Comparison of ENCODE assay signal across 26 cellular contexts in the genomic region with DNA sequence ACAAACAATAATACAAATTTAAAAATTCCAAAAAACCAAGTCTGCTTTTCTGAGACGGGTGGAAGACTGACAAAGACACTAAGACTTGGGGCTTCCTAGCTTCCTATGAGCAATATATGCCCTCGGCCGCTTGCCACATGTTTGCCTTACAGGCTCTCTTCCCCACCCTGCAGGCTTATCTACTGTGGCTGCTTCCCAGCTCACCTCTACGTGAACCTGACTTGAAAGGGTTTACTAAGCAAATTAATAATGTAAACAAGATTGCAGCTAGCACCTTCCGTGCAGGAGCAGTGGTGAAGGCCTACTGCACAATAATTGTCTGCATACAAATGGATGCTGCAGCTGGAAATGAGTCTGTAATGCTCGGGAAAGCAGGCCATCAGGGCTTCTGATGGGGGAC.
DNase-seq lines count a peak whose midpoint lies in the region; ATAC-seq and TF ChIP-seq lines count a peak whose summit lies in the region.
"Had no signal": no experiment of that assay in that cellular context is flagged by ENCODE, and none has a peak within 500 bp of the region (broad histone marks: within the 10 kb centered on the region; RNA-seq: fewer than 3 reads in every experiment).

No MANE protein-coding gene starts in this region.

- H3K27ac ChIP-seq in gastroesophageal sphincter, result no peak overlapping the region
- H3K27ac ChIP-seq: esophagus squamous epithelium, GM23248, psoas muscle, thoracic aorta had no signal

- no peaks in the 10 kb centered on the region for H3K36me3 Mint-ChIP-seq in progenitor cell of endocrine pancreas (ENCODE audit: insufficient read depth)
- H3K36me3 Mint-ChIP-seq: activated naive CD4-positive, alpha-beta T cell treated with anti-CD3 and anti-CD28 coated beads, Interleukin-2, amount 50 U/mL, for 72 hours had no signal

- H3K27me3 Mint-ChIP-seq in progenitor cell of endocrine pancreas, result peaks cover 14% of the 10 kb centered on the region
- H3K27me3 Mint-ChIP-seq: dendritic cell treated with granulocyte-macrophage colony-stimulating factor and Interleukin-4, amounts not matched to agents 40 ng/mL and 50 ng/mL, for 4 days had no signal

- H3K4me1 ChIP-seq in gastroesophageal sphincter, result peaks cover 0 to 12% (median 0%) of the 10 kb centered on the region in 3 donors
- H3K4me1 ChIP-seq: psoas muscle had no signal

- H3K27ac Mint-ChIP-seq in progenitor cell of endocrine pancreas, result no peak overlapping the region
- H3K27ac Mint-ChIP-seq: activated CD8-positive, alpha-beta T cell treated with anti-CD3 and anti-CD28 coated beads for 36 hours; activated naive CD4-positive, alpha-beta T cell treated with anti-CD3 and anti-CD28 coated beads, Interleukin-2, amount 50 U/mL, for 72 hours; dendritic cell treated with granulocyte-macrophage colony-stimulating factor and Interleukin-4, amounts not matched to agents 40 ng/mL and 50 ng/mL, for 4 days; endodermal cell had no signal

- H3K4me3 ChIP-seq in gastroesophageal sphincter, result no peak overlapping the region
- H3K4me3 ChIP-seq: esophagus squamous epithelium, GM23248, psoas muscle, thoracic aorta had no signal

- no peaks in the 10 kb centered on the region for H3K9me3 ChIP-seq in gastroesophageal sphincter
- H3K9me3 ChIP-seq: esophagus squamous epithelium, psoas muscle, thoracic aorta had no signal

- DNase-seq in M059J (ENCODE audit: low read depth), result peak; percentile 8
- peak; percentile 47 for DNase-seq in NCI-H510A (lab: John Stamatoyannopoulos, UW)
- peak; percentile 42 for DNase-seq in SW480 (ENCODE audit: low spot score)
- DNase-seq in progenitor cell of endocrine pancreas (ENCODE audit: low spot score, unreplicated experiment), result no peak
- DNase-seq in cerebellar nuclear complex (lab: John Stamatoyannopoulos, UW), result no peak
- DNase-seq: activated CD8-positive, alpha-beta T cell treated with anti-CD3 and anti-CD28 coated beads for 36 hours; aorta; caudate nucleus; endodermal cell; esophagus squamous epithelium; foreskin melanocyte; GM23248; mesenchymal stem cell; NCI-H2171; NCI-H774; OCI-M1; psoas muscle; stimulated activated naive CD8-positive, alpha-beta T cell treated with anti-CD3 and anti-CD28 coated beads, Interleukin-15, Interleukin-2, amounts not matched to agents 100 U/mL and 50 U/mL, for 24 hours; T-helper 2 cell had no signal

- TF ChIP-seq CTCF in progenitor cell of endocrine pancreas (IDR thresholded peaks at IDR 0.05; ENCODE audit: unreplicated experiment) (no peak), gastroesophageal sphincter (IDR thresholded peaks at IDR 0.05) (no peak)

- no peaks in the 10 kb centered on the region for H3K27me3 ChIP-seq in gastroesophageal sphincter
- H3K27me3 ChIP-seq: esophagus squamous epithelium had no signal

- peak overlapping the region; percentile 24 for H3K4me3 Mint-ChIP-seq in progenitor cell of endocrine pancreas (ENCODE audit: low read depth)
- H3K4me3 Mint-ChIP-seq: activated CD8-positive, alpha-beta T cell treated with anti-CD3 and anti-CD28 coated beads for 36 hours; dendritic cell treated with granulocyte-macrophage colony-stimulating factor and Interleukin-4, amounts not matched to agents 40 ng/mL and 50 ng/mL, for 4 days; endodermal cell had no signal

- no peaks in the 10 kb centered on the region for H3K36me3 ChIP-seq in gastroesophageal sphincter
- H3K36me3 ChIP-seq: esophagus squamous epithelium, thoracic aorta had no signal

- ATAC-seq in gastroesophageal sphincter (no peak), GM18505 (IDR thresholded peaks at IDR 0.05; ENCODE audit: unreplicated experiment) (no peak), HG03457 (IDR thresholded peaks at IDR 0.05; ENCODE audit: unreplicated experiment) (no peak)
- ATAC-seq: activated CD8-positive, alpha-beta T cell treated with anti-CD3 and anti-CD28 coated beads for 36 hours; activated naive CD4-positive, alpha-beta T cell treated with anti-CD3 and anti-CD28 coated beads, Interleukin-2, amount 50 U/mL, for 72 hours; psoas muscle; SK-N-SH treated with all-trans-retinoic acid at 6 μM for 48 hours; stimulated activated naive CD8-positive, alpha-beta T cell treated with anti-CD3 and anti-CD28 coated beads, Interleukin-15, Interleukin-2, amounts not matched to agents 100 U/mL and 50 U/mL, for 24 hours had no signal

- no peaks in the 10 kb centered on the region for H3K9me3 Mint-ChIP-seq in progenitor cell of endocrine pancreas (ENCODE audit: low read depth)
- H3K9me3 Mint-ChIP-seq: activated CD8-positive, alpha-beta T cell treated with anti-CD3 and anti-CD28 coated beads for 36 hours; dendritic cell treated with granulocyte-macrophage colony-stimulating factor and Interleukin-4, amounts not matched to agents 40 ng/mL and 50 ng/mL, for 4 days; endodermal cell had no signal

- TF ChIP-seq POLR2A in gastroesophageal sphincter (IDR thresholded peaks at IDR 0.05), result no peak
- no peak for TF ChIP-seq POLR2A in GM18505 (IDR thresholded peaks at IDR 0.05; ENCODE audit: borderline replicate concordance, extremely low read depth, insufficient read depth, insufficient read length)

- peaks cover 13% of the 10 kb centered on the region for H3K4me1 Mint-ChIP-seq in progenitor cell of endocrine pancreas (ENCODE audit: low read depth)

- 70 to 80% methylated on average over 4 to 5 of the region's 6 CpGs for WGBS in gastroesophageal sphincter (ENCODE audit: low coverage in 1 of 2), 2 donors

- TF ChIP-seq EP300 in gastroesophageal sphincter (IDR thresholded peaks at IDR 0.05), result no peak

Comparison
In these comparisons a context has a peak if more than half of its experiments do, and no peak if none do; other contexts are left out.
1. DNase-seq: peak in M059J (single experiment), NCI-H510A (single experiment) and SW480 (single experiment); none in progenitor cell of endocrine pancreas (single experiment) and cerebellar nuclear complex (0 of 2).